ENCODE assay signal across 1 cellular context in the genomic region with DNA sequence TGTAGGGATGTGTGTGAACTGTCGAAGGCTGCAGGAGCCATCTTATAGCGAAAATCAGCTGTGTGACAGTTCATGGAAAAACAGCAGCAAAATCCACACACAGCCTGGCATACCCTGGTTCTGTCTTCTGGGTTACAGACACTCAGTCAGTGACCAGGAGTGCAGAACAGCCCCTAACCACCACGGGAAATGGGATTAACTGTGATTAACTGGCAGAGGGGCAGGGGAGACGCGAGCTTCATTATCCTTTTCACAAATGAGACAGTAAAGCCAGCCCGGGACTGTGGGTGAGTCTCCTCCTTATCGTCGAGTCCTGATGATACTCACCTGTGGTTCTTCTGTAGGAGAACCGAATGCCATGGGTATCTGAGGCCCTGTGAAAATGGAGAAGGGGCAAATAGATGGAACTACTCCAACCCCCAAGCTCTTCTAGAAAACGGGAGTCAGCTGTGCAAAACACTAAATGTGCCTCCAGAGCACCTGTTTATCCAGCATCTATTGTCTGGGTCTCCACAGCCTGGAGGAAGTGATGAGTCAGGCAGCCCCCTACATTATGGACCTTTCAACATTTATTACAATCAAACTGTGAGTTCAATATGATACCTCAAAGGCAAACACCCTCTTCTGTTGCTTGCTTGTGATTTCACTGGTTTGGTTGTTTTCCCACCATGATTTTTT.
TF ChIP-seq lines count a peak whose summit lies in the region.

No MANE protein-coding gene starts in this region.

TF ChIP-seq in GM23338, 12 proteins besides CTCF, POLR2A, EP300 and RAD21 (continued from another document):
- TF ChIP-seq, protein P1, sequence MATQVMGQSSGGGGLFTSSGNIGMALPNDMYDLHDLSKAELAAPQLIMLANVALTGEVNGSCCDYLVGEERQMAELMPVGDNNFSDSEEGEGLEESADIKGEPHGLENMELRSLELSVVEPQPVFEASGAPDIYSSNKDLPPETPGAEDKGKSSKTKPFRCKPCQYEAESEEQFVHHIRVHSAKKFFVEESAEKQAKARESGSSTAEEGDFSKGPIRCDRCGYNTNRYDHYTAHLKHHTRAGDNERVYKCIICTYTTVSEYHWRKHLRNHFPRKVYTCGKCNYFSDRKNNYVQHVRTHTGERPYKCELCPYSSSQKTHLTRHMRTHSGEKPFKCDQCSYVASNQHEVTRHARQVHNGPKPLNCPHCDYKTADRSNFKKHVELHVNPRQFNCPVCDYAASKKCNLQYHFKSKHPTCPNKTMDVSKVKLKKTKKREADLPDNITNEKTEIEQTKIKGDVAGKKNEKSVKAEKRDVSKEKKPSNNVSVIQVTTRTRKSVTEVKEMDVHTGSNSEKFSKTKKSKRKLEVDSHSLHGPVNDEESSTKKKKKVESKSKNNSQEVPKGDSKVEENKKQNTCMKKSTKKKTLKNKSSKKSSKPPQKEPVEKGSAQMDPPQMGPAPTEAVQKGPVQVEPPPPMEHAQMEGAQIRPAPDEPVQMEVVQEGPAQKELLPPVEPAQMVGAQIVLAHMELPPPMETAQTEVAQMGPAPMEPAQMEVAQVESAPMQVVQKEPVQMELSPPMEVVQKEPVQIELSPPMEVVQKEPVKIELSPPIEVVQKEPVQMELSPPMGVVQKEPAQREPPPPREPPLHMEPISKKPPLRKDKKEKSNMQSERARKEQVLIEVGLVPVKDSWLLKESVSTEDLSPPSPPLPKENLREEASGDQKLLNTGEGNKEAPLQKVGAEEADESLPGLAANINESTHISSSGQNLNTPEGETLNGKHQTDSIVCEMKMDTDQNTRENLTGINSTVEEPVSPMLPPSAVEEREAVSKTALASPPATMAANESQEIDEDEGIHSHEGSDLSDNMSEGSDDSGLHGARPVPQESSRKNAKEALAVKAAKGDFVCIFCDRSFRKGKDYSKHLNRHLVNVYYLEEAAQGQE (IDR thresholded peaks at IDR 0.05; ENCODE audit: unreplicated experiment): no peak
- no peak for TF ChIP-seq EZH2 (IDR thresholded peaks at IDR 0.05; ENCODE audit: low read depth, unreplicated experiment)
- no peak for TF ChIP-seq POLR2AphosphoS5 (IDR thresholded peaks at IDR 0.05; ENCODE audit: low read depth)
- TF ChIP-seq ZNF331 (CRISPR knock-in tag; IDR thresholded peaks at IDR 0.05; ENCODE audit: low read depth): no peak
- no peak for TF ChIP-seq EZH2phosphoT487 (IDR thresholded peaks at IDR 0.05; ENCODE audit: unreplicated experiment)
- TF ChIP-seq, protein P2, sequence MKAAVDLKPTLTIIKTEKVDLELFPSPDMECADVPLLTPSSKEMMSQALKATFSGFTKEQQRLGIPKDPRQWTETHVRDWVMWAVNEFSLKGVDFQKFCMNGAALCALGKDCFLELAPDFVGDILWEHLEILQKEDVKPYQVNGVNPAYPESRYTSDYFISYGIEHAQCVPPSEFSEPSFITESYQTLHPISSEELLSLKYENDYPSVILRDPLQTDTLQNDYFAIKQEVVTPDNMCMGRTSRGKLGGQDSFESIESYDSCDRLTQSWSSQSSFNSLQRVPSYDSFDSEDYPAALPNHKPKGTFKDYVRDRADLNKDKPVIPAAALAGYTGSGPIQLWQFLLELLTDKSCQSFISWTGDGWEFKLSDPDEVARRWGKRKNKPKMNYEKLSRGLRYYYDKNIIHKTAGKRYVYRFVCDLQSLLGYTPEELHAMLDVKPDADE (IDR thresholded peaks at IDR 0.05): no peak
- no peak for TF ChIP-seq CREB1 (CRISPR knock-in tag; IDR thresholded peaks at IDR 0.05; ENCODE audit: low read depth)
- TF ChIP-seq, protein P3, sequence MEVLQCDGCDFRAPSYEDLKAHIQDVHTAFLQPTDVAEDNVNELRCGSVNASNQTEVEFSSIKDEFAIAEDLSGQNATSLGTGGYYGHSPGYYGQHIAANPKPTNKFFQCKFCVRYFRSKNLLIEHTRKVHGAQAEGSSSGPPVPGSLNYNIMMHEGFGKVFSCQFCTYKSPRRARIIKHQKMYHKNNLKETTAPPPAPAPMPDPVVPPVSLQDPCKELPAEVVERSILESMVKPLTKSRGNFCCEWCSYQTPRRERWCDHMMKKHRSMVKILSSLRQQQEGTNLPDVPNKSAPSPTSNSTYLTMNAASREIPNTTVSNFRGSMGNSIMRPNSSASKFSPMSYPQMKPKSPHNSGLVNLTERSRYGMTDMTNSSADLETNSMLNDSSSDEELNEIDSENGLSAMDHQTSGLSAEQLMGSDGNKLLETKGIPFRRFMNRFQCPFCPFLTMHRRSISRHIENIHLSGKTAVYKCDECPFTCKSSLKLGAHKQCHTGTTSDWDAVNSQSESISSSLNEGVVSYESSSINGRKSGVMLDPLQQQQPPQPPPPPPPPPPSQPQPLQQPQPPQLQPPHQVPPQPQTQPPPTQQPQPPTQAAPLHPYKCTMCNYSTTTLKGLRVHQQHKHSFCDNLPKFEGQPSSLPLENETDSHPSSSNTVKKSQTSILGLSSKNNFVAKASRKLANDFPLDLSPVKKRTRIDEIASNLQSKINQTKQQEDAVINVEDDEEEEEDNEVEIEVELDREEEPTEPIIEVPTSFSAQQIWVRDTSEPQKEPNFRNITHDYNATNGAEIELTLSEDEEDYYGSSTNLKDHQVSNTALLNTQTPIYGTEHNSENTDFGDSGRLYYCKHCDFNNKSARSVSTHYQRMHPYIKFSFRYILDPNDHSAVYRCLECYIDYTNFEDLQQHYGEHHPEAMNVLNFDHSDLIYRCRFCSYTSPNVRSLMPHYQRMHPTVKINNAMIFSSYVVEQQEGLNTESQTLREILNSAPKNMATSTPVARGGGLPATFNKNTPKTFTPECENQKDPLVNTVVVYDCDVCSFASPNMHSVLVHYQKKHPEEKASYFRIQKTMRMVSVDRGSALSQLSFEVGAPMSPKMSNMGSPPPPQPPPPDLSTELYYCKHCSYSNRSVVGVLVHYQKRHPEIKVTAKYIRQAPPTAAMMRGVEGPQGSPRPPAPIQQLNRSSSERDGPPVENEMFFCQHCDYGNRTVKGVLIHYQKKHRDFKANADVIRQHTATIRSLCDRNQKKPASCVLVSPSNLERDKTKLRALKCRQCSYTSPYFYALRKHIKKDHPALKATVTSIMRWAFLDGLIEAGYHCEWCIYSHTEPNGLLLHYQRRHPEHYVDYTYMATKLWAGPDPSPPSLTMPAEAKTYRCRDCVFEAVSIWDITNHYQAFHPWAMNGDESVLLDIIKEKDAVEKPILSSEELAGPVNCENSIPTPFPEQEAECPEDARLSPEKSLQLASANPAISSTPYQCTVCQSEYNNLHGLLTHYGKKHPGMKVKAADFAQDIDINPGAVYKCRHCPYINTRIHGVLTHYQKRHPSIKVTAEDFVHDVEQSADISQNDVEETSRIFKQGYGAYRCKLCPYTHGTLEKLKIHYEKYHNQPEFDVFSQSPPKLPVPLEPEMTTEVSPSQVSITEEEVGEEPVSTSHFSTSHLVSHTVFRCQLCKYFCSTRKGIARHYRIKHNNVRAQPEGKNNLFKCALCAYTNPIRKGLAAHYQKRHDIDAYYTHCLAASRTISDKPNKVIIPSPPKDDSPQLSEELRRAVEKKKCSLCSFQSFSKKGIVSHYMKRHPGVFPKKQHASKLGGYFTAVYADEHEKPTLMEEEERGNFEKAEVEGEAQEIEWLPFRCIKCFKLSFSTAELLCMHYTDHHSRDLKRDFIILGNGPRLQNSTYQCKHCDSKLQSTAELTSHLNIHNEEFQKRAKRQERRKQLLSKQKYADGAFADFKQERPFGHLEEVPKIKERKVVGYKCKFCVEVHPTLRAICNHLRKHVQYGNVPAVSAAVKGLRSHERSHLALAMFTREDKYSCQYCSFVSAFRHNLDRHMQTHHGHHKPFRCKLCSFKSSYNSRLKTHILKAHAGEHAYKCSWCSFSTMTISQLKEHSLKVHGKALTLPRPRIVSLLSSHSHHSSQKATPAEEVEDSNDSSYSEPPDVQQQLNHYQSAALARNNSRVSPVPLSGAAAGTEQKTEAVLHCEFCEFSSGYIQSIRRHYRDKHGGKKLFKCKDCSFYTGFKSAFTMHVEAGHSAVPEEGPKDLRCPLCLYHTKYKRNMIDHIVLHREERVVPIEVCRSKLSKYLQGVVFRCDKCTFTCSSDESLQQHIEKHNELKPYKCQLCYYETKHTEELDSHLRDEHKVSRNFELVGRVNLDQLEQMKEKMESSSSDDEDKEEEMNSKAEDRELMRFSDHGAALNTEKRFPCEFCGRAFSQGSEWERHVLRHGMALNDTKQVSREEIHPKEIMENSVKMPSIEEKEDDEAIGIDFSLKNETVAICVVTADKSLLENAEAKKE (CRISPR knock-in tag; IDR thresholded peaks at IDR 0.05): no peak
